ENCODE assay signal across 16 cellular contexts in genomic region chrX:77528034-77528433, GRCh38.
"Had no signal": no experiment of that assay in that cellular context is flagged by ENCODE, and none has a peak within 500 bp of the region (broad histone marks: within the 10 kb centered on the region; RNA-seq: fewer than 3 reads in every experiment).

No MANE protein-coding gene starts in this region.

- ATAC-seq: activated CD4-positive, alpha-beta T cell treated with anti-CD3 and anti-CD28 coated beads for 36 hours; naive thymus-derived CD8-positive, alpha-beta T cell; stimulated activated memory B cell treated with anti-CD40 and anti-IgM and Interleukin-4, amounts not matched to agents 10 μg/mL and 1 μg/mL and 100 μg/mL, for 72 hours had no signal

- H3K4me1 ChIP-seq: ascending aorta, lower lobe of right lung, testis, upper lobe of left lung had no signal

- H3K36me3 ChIP-seq: ascending aorta, lower lobe of right lung, ovary, upper lobe of left lung, WERI-Rb-1 had no signal

- H3K27me3 Mint-ChIP-seq: activated CD4-positive, alpha-beta T cell treated with anti-CD3 and anti-CD28 coated beads for 36 hours; activated naive CD4-positive, alpha-beta T cell treated with anti-CD3 and anti-CD28 coated beads, Interleukin-2, amount 50 U/mL, for 24 hours; naive thymus-derived CD8-positive, alpha-beta T cell; stimulated activated memory B cell treated with anti-CD40 and anti-IgM and Interleukin-4, amounts not matched to agents 10 μg/mL and 1 μg/mL and 100 μg/mL, for 72 hours had no signal

- H3K27ac Mint-ChIP-seq: activated naive CD4-positive, alpha-beta T cell treated with anti-CD3 and anti-CD28 coated beads, Interleukin-2, amount 50 U/mL, for 24 hours; stimulated activated memory B cell treated with anti-CD40 and anti-IgM and Interleukin-4, amounts not matched to agents 10 μg/mL and 1 μg/mL and 100 μg/mL, for 72 hours had no signal

- H3K27ac ChIP-seq: ascending aorta, coronary artery, heart left ventricle, lower lobe of right lung, ovary, testis, upper lobe of left lung, WERI-Rb-1 had no signal

- H3K27me3 ChIP-seq: ascending aorta, heart left ventricle, ovary, testis, upper lobe of left lung had no signal

- H3K4me3 ChIP-seq: ascending aorta, heart left ventricle, lower lobe of right lung, ovary, testis, upper lobe of left lung had no signal

- DNase-seq: activated CD4-positive, alpha-beta T cell treated with anti-CD3 and anti-CD28 coated beads for 36 hours; activated CD4-positive, alpha-beta T cell treated with anti-CD3 and anti-CD28 coated beads, Interleukin-2, amount 50 U/mL, for 48 hours; activated gamma-delta T cell; lower lobe of right lung; naive thymus-derived CD8-positive, alpha-beta T cell; stimulated activated CD4-positive, alpha-beta T cell treated with anti-CD3 and anti-CD28 coated beads, Interleukin-4, amount 100 ng/mL, for 4 hours; T1000; WERI-Rb-1 had no signal

- H3K9me3 ChIP-seq: ovary, testis had no signal

- H3K4me3 Mint-ChIP-seq: activated CD4-positive, alpha-beta T cell treated with anti-CD3 and anti-CD28 coated beads for 36 hours; activated naive CD4-positive, alpha-beta T cell treated with anti-CD3 and anti-CD28 coated beads, Interleukin-2, amount 50 U/mL, for 24 hours; naive thymus-derived CD8-positive, alpha-beta T cell; stimulated activated memory B cell treated with anti-CD40 and anti-IgM and Interleukin-4, amounts not matched to agents 10 μg/mL and 1 μg/mL and 100 μg/mL, for 72 hours had no signal

- H3K9me3 Mint-ChIP-seq: activated naive CD4-positive, alpha-beta T cell treated with anti-CD3 and anti-CD28 coated beads, Interleukin-2, amount 50 U/mL, for 24 hours had no signal
